In the genomic region with DNA sequence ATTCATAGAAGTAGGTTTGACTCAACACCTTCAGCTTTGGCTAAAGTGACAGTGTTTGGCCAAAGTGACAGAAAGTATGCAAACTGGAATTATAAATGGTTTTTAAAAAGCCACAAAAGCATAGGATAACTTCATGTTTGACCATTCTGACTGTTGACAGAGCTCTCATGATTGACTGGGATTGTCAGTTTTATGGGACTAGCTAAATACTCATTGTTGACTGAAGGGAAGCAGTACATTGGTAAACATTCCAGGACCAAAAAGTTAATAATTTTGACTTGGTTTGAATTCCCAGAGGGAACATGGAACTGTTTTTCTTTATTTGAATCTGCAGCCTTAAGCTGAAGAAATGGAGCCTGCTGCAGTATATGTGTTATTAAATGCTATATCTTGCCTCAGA, we compare ENCODE assay signal across 21 cellular contexts.
"Had no signal": no experiment of that assay in that cellular context is flagged by ENCODE, and none has a peak within 500 bp of the region (broad histone marks: within the 10 kb centered on the region; RNA-seq: fewer than 3 reads in every experiment).

No MANE protein-coding gene starts in this region.

- DNase-seq: activated CD4-positive, alpha-beta T cell treated with anti-CD3 and anti-CD28 coated beads, Interleukin-2, amount 10 ng/mL, durations not matched to agents 24 days and 14 days; activated CD4-positive, alpha-beta T cell treated with anti-CD3 and anti-CD28 coated beads, Interleukin-2, amount 50 U/mL, for 4 hours; activated CD8-positive, alpha-beta T cell treated with anti-CD3 and anti-CD28 coated beads for 36 hours; activated gamma-delta T cell treated with Interleukin-2 at 50 U/mL for 16 hours; activated naive CD4-positive, alpha-beta T cell treated with anti-CD3 and anti-CD28 coated beads for 36 hours; activated T-cell treated with anti-CD3 and anti-CD28 coated beads, Interleukin-2, amount 50 U/mL, for 1 hour; adrenal gland; body of pancreas; NCI-H1105; NCI-H1417 treated with DMSO at 0.1 percent for 48 hours; NCI-H187 treated with DMSO at 0.1 percent for 48 hours; NCI-H2081 treated with DMSO at 0.1 percent for 48 hours; NCI-H226; NCI-H524 treated with DMSO at 0.1 percent for 48 hours; NCI-H82; NK-92 treated with Interleukin-12 subunit alpha and Interleukin-12 subunit beta, amount 100 ng/mL, for 24 hours; PC-9; SW 1271; T-helper 1 cell; T-helper 2 cell; T-helper 9 cell had no signal
